9 cellular contexts compared by ENCODE assay signal in the genomic region with DNA sequence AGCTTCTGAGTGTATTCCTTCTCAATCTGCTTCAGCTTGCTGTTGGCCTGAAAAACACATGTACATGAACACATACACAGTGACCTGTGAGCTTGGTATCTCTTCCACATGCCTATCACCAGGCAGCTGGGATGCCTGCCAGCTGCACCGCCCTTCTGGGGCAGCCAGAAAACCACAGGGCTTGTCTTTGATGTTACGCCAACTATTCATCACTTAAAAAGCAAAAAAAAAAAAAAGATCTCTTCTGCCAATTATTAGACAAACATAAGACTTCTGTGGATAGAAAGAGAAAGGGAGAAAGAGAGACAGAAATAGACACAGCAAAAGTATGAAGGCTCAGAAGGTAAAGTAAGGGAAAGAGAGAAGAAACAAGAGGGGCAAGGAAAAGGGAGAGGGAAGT.
A peak's percentile ranks its signal among the peaks of the same experiment; 100 is the strongest.
DNase-seq lines count a peak whose midpoint lies in the region; ATAC-seq and TF ChIP-seq lines count a peak whose summit lies in the region.
"Had no signal": no experiment of that assay in that cellular context is flagged by ENCODE, and none has a peak within 500 bp of the region (broad histone marks: within the 10 kb centered on the region; RNA-seq: fewer than 3 reads in every experiment).

No MANE protein-coding gene starts in this region.

- H2AFZ ChIP-seq in HCT116 (ENCODE audit: low read depth, low read length, poor library complexity, severe bottlenecking), result no peak overlapping the region

- no peak overlapping the region for H3K27ac Mint-ChIP-seq in activated naive CD8-positive, alpha-beta T cell treated with anti-CD3 and anti-CD28 coated beads for 36 hours

- no peaks in the 10 kb centered on the region for H4K20me1 ChIP-seq in HCT116 (ENCODE audit: insufficient read depth)

- H3K36me3 ChIP-seq in A673 (ENCODE audit: insufficient read depth, low read length, poor library complexity, severe bottlenecking) (no peaks in the 10 kb centered on the region), HCT116 (ENCODE audit: control insufficient read depth in 1 of 2, insufficient read depth in 2 of 2, low read length in 2 of 2) (no peaks in the 10 kb centered on the region)
- H3K36me3 ChIP-seq: breast epithelium had no signal

- H3K4me2 ChIP-seq in HCT116 (ENCODE audit: low read length), result peak overlapping the region; percentile 57

- H3K4me3 ChIP-seq in A673 (ENCODE audit: low read depth, low read length, poor library complexity, severe bottlenecking) (no peak overlapping the region), HCT116 (replicated peaks in 1 of 2; ENCODE audit: low read depth in 1 of 2, low read length in 2 of 2) (0 out of 4 replicates have a peak overlapping the region, but pooled peaks of 1 of the 2 experiments have one; percentile 1)
- H3K4me3 ChIP-seq: breast epithelium had no signal

- peak overlapping the region; percentile 14 for H3K4me3 Mint-ChIP-seq in activated naive CD8-positive, alpha-beta T cell treated with anti-CD3 and anti-CD28 coated beads for 36 hours

- peak; percentile 86 for ATAC-seq in HCT116
- no peak for ATAC-seq in GM21515 (IDR thresholded peaks at IDR 0.05; ENCODE audit: unreplicated experiment)

- CTCF ChIA-PET in A673 (lab: Charles Lee), result no interaction called here
- CTCF ChIA-PET in HCT116 (lab: Charles Lee), result no interaction called here

- TF ChIP-seq CTCF in A673 (conservative IDR thresholded peaks at IDR 0.05; ENCODE audit: low read depth, low read length), result no peak
- no peak for TF ChIP-seq CTCF in HCT116 (IDR thresholded peaks at IDR 0.05 in 2 of 3, conservative IDR thresholded peaks at IDR 0.05 in 1 of 3; ENCODE audit: borderline replicate concordance in 1 of 3, insufficient read depth in 1 of 3, low read depth in 2 of 3, low read length in 2 of 3)

- no peaks in the 10 kb centered on the region for H3K9me2 ChIP-seq in HCT116 (ENCODE audit: insufficient read depth)

- H3K9me3 Mint-ChIP-seq in activated naive CD8-positive, alpha-beta T cell treated with anti-CD3 and anti-CD28 coated beads for 36 hours, result no peaks in the 10 kb centered on the region

- no peaks in the 10 kb centered on the region for H3K27me3 ChIP-seq in A673 (replicated peaks; ENCODE audit: insufficient read depth, low read depth, low read length, poor library complexity)
- peaks cover 10% of the 10 kb centered on the region; the same call in 1 of the 2 replicates for H3K27me3 ChIP-seq in HCT116 (ENCODE audit: insufficient read depth, low read length)
- H3K27me3 ChIP-seq: breast epithelium had no signal

- H3K4me1 ChIP-seq in A673 (ENCODE audit: insufficient read depth, low read length, poor library complexity, severe bottlenecking) (peaks cover 8% of the 10 kb centered on the region), HCT116 (ENCODE audit: control insufficient read depth in 1 of 2, insufficient read depth in 2 of 2, low read length in 2 of 2) (peaks cover 32 to 54% of the 10 kb centered on the region in 2 experiments)

- H3K9ac ChIP-seq in HCT116 (ENCODE audit: low read length), result no peak overlapping the region

- H3K27ac ChIP-seq in A673 (ENCODE audit: low read depth, low read length, poor library complexity, severe bottlenecking) (no peak overlapping the region), HCT116 (ENCODE audit: low read depth, low read length) (peak overlapping the region; percentile 8; the same call in 1 of the 2 replicates)

- no peaks in the 10 kb centered on the region for H3K36me3 Mint-ChIP-seq in activated naive CD8-positive, alpha-beta T cell treated with anti-CD3 and anti-CD28 coated beads for 36 hours

- H3K79me2 ChIP-seq in HCT116 (ENCODE audit: insufficient read depth, low read length), result no peaks in the 10 kb centered on the region

- POLR2A ChIA-PET in A673 (lab: Charles Lee; ENCODE audit: low non-redundant PET), result interaction anchor here (0.7 kb wide), 1 partner anchor 47 kb away, joined by 4 read pairs; no protein-coding TSS in a partner anchor
- POLR2A ChIA-PET in HCT116 (lab: Charles Lee), result interaction anchor here (0.7 kb wide), 1 partner anchor 9 kb away, joined by 5 read pairs; no protein-coding TSS in a partner anchor

- peak; percentile 63 for DNase-seq in A673 (ENCODE audit: low spot score)
- DNase-seq in HCT116 (ENCODE audit: low read depth, low spot score), result peak; percentile 93
- DNase-seq in RPMI7951 (ENCODE audit: low read depth), result peak; percentile 97
- peak; percentile 41 for DNase-seq in activated naive CD8-positive, alpha-beta T cell treated with anti-CD3 and anti-CD28 coated beads for 36 hours
- peak; percentile 43 for DNase-seq in iPS-NIHi11 (ENCODE audit: low spot score)
- DNase-seq in stimulated activated CD8-positive, alpha-beta memory T cell treated with anti-CD3 and anti-CD28 coated beads, Interleukin-4, amount 100 ng/mL, for 4 hours (ENCODE audit: low read depth in 2 of 2, low spot score in 1 of 2), result peak; percentile 1 to 2
- no peak for DNase-seq in NCI-H82 (lab: John Stamatoyannopoulos, UW)

- RAD21 ChIA-PET in HCT116 (lab: Charles Lee; ENCODE audit: low non-redundant PET in 1 of 2, low total read pairs in 2 of 2, uncharacterized antibody in 2 of 2, unreplicated experiment in 2 of 2), result no interaction called here

- TF ChIP-seq RAD21 in HCT116 (IDR thresholded peaks at IDR 0.05; ENCODE audit: low read depth), result peak; percentile 33; the same call in 1 of the 2 replicates

- TF ChIP-seq POLR2A in HCT116 (IDR thresholded peaks at IDR 0.05; ENCODE audit: borderline replicate concordance, extremely low read depth, insufficient read depth, insufficient read length), result no peak

- intact Hi-C loops in A673 (cut with micrococcal nuclease; ENCODE audit: unreplicated experiment) (no loop called here), HCT116 (cut with micrococcal nuclease) (no loop called here)

- H3K4me1 Mint-ChIP-seq in activated naive CD8-positive, alpha-beta T cell treated with anti-CD3 and anti-CD28 coated beads for 36 hours, result peaks cover 16% of the 10 kb centered on the region

- BruUV-seq in A673 (replicated peaks; lab: Mats Ljungman, UMichigan) (no TSS peak), HCT116 (replicated peaks; lab: Mats Ljungman, UMichigan) (no TSS peak)

- H3K9me3 ChIP-seq in A673 (ENCODE audit: low read depth, low read length, poor library complexity, severe bottlenecking) (no peaks in the 10 kb centered on the region), HCT116 (ENCODE audit: control insufficient read depth in 1 of 2, insufficient read depth in 1 of 2, low read depth in 1 of 2, low read length in 2 of 2) (no peaks in the 10 kb centered on the region)
- H3K9me3 ChIP-seq: breast epithelium had no signal

- peaks cover 9% of the 10 kb centered on the region for H3K27me3 Mint-ChIP-seq in activated naive CD8-positive, alpha-beta T cell treated with anti-CD3 and anti-CD28 coated beads for 36 hours

TF ChIP-seq in HCT116, 20 proteins besides CTCF, POLR2A, EP300 and RAD21:
- TF ChIP-seq SRF (IDR thresholded peaks at IDR 0.05; ENCODE audit: low read depth), result peak; percentile 35; the same call in 1 of the 2 replicates
- TF ChIP-seq CBX3 (IDR thresholded peaks at IDR 0.05; ENCODE audit: low read depth), result peak; percentile 78; the same call in 1 of the 2 replicates
- TF ChIP-seq EZH2phosphoT487 (IDR thresholded peaks at IDR 0.05; ENCODE audit: borderline replicate concordance), result no peak
- TF ChIP-seq SP1 (IDR thresholded peaks at IDR 0.05; ENCODE audit: low read depth), result peak; percentile 82
- TF ChIP-seq, protein P1, sequence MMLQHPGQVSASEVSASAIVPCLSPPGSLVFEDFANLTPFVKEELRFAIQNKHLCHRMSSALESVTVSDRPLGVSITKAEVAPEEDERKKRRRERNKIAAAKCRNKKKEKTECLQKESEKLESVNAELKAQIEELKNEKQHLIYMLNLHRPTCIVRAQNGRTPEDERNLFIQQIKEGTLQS (IDR thresholded peaks at IDR 0.05), result no peak
- peak; percentile 76 for TF ChIP-seq CEBPB (IDR thresholded peaks at IDR 0.05; ENCODE audit: low read depth)
- TF ChIP-seq, protein P2, sequence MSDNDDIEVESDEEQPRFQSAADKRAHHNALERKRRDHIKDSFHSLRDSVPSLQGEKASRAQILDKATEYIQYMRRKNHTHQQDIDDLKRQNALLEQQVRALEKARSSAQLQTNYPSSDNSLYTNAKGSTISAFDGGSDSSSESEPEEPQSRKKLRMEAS (IDR thresholded peaks at IDR 0.05), result peak; percentile 85
- TF ChIP-seq POLR2AphosphoS5 (IDR thresholded peaks at IDR 0.05; ENCODE audit: low read depth, low read length), result peak; percentile 79
- TF ChIP-seq JUND (IDR thresholded peaks at IDR 0.05), result peak; percentile 73
- TF ChIP-seq TCF7L2 (IDR thresholded peaks at IDR 0.05; ENCODE audit: borderline replicate concordance, extremely low read depth, insufficient read depth, insufficient read length), result peak; percentile 99
- TF ChIP-seq, protein P3, sequence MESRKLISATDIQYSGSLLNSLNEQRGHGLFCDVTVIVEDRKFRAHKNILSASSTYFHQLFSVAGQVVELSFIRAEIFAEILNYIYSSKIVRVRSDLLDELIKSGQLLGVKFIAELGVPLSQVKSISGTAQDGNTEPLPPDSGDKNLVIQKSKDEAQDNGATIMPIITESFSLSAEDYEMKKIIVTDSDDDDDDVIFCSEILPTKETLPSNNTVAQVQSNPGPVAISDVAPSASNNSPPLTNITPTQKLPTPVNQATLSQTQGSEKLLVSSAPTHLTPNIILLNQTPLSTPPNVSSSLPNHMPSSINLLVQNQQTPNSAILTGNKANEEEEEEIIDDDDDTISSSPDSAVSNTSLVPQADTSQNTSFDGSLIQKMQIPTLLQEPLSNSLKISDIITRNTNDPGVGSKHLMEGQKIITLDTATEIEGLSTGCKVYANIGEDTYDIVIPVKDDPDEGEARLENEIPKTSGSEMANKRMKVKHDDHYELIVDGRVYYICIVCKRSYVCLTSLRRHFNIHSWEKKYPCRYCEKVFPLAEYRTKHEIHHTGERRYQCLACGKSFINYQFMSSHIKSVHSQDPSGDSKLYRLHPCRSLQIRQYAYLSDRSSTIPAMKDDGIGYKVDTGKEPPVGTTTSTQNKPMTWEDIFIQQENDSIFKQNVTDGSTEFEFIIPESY (IDR thresholded peaks at IDR 0.05; ENCODE audit: extremely low read depth, insufficient replicate concordance, low read length), result peak; percentile 24
- no peak for TF ChIP-seq ZFX (IDR thresholded peaks at IDR 0.05)
- no peak for TF ChIP-seq ZNF274 (IDR thresholded peaks at IDR 0.05; ENCODE audit: low read depth, low read length)
- TF ChIP-seq FOSL1 (IDR thresholded peaks at IDR 0.05; ENCODE audit: low read depth), result peak; percentile 59
- TF ChIP-seq SIN3A (IDR thresholded peaks at IDR 0.05; ENCODE audit: low read depth), result peak; percentile 60; the same call in 1 of the 2 replicates
- peak; percentile 61 for TF ChIP-seq YY1 (IDR thresholded peaks at IDR 0.05; ENCODE audit: extremely low read depth, insufficient replicate concordance, low read depth, low read length)
